ENCODE assay signal across 1 cellular context in the genomic region with DNA sequence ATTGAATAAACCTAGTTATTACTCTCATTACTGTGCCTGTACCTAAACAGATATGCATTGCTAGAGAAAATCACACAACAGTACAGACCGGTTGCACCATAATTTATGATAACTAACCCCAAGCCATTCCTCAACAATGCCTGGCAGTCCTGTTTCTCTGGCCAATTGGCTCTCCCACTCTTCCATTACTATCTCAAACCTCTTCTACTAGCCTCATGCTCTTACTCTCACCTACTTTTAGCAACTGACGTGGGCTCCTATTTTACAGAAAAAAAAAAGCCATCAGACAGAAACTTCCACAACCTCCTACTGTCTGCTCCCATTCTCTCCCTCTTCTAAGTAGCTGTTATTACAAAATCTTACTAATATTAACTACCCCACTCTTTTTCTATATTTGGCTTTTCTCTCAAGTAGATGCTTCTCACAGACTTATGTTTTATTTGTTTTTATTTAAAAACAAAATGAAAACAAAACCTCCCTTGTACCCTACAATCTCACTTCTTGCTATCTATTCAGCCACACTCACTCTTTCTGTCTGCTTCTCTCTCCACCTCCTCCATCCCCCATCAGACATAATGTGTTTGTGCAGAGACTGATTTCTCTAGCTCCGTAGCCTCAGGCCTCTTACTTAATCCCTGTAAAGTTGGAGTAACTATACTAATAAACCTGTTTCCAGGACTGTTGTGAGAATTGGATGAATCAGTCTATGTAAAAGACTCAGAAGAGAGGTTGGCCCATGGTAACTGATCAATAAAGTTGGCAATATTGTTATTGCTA.
TF ChIP-seq lines count a peak whose summit lies in the region.

No MANE protein-coding gene starts in this region.

TF ChIP-seq in K562, 482 proteins besides CTCF, POLR2A, EP300 and RAD21:
- TF ChIP-seq CBFA2T3 (IDR thresholded peaks at IDR 0.05) (peak; percentile 40; the same call in 1 of the 2 replicates), NCOR1 (IDR thresholded peaks at IDR 0.05) (no peak), TCF3 (CRISPR knock-in tag; IDR thresholded peaks at IDR 0.05) (0 out of 2 replicates have a peak, but pooled peaks have one; percentile 8)
